Comparison of ENCODE assay signal across 1 cellular context in the genomic region with DNA sequence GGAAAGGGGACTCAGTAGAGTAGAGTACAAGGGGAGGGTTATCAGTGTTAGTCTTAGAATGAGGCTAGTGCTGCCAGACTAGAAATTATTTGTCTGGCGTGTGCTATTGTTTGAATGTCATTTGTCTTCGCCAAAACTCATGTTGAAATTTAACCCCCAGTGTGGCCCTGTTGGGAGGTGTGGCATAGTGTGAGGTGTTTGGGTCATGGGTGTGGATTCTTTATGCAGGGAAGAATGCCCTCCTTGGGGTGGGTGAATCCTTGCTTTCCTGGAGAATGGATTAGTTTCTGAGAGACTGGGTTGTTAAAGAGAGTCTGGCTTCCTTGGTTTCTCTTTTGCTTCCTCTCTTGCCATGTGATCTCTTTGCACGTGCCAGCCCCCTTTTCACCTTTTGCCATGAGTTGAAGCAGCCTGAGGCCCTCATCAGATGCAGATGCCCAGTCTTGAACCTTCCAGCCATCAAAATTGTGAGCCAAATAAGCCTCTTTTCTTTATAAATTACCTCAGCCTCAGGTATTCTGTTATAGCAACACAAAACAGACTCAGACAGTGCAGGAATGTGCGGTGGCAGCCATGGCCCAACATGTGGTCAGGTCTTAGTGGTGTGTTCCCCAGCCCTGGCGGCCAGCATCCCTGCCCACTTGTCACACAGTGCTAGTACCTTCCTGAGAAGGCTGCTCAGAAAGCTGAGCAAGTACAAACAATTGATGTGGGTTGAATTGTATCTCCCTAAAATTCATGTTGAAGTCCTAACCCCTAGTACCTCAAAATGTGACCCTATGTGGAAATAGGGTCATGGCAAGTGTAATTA.
TF ChIP-seq lines count a peak whose summit lies in the region.

No MANE protein-coding gene starts in this region.

TF ChIP-seq in A549, 52 proteins besides CTCF, POLR2A, EP300 and RAD21 (continued from another document):
- TF ChIP-seq BCL3 (IDR thresholded peaks at IDR 0.05), result no peak
- TF ChIP-seq ELK1 (IDR thresholded peaks at IDR 0.05; ENCODE audit: low read depth, low read length), result no peak
- TF ChIP-seq, protein P1, sequence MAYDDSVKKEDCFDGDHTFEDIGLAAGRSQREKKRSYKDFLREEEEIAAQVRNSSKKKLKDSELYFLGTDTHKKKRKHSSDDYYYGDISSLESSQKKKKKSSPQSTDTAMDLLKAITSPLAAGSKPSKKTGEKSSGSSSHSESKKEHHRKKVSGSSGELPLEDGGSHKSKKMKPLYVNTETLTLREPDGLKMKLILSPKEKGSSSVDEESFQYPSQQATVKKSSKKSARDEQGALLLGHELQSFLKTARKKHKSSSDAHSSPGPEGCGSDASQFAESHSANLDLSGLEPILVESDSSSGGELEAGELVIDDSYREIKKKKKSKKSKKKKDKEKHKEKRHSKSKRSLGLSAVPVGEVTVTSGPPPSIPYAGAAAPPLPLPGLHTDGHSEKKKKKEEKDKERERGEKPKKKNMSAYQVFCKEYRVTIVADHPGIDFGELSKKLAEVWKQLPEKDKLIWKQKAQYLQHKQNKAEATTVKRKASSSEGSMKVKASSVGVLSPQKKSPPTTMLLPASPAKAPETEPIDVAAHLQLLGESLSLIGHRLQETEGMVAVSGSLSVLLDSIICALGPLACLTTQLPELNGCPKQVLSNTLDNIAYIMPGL (CRISPR knock-in tag; IDR thresholded peaks at IDR 0.05; ENCODE audit: borderline replicate concordance), result no peak
- no peak for TF ChIP-seq SMC3 (IDR thresholded peaks at IDR 0.05)
- no peak for TF ChIP-seq MAZ (IDR thresholded peaks at IDR 0.05; ENCODE audit: borderline replicate concordance, low read depth, low read length)
- no peak for TF ChIP-seq SREBF2 (IDR thresholded peaks at IDR 0.05)
- TF ChIP-seq CEBPB (IDR thresholded peaks at IDR 0.05), result no peak
